ENCODE assay signal across 23 cellular contexts in the genomic region with DNA sequence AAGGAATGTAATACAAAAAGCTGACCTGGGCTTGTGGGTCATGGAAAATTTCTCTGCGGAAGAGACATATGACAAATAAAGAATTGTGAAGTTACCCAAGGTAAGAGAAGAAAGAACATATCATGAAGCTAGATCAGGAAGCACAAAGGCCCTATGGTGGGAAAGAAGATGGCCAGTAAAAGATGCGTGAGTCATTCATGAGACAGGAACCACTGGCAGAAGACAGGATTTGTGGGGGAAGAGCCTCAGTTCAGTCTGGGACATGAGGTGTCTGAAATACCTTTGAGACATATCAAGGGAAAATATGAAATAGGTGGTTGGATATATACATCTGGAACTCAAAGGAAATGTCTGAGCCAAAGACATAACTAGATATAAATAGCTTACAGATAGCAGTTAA. TPM values are rescaled to one million over a fixed set of nuclear protein-coding genes. Genes with fewer than 3 reads are reported as not detected.
DNase-seq lines count a peak whose midpoint lies in the region; ATAC-seq and FAIRE-seq lines count a peak whose summit lies in the region.
"Had no signal": no experiment of that assay in that cellular context is flagged by ENCODE, and none has a peak within 500 bp of the region (broad histone marks: within the 10 kb centered on the region; RNA-seq: fewer than 3 reads in every experiment).

No MANE protein-coding gene starts in this region.

- CTCF ChIA-PET in naive thymus-derived CD4-positive, alpha-beta T cell (lab: Charles Lee), result interaction anchor here (1.0 to 2.6 kb wide), 4 partner anchors 8 to 260 kb away, joined by 3 to 21 read pairs (median 4); no protein-coding TSS in a partner anchor

- FAIRE-seq in RCC 7860 (lab: Jason Lieb, UNC), result no peak
- FAIRE-seq: D721Med, H54, HepG2 had no signal

- H3K4me1 ChIP-seq in naive thymus-derived CD4-positive, alpha-beta T cell (ENCODE audit: control insufficient read depth in 2 of 2, insufficient read depth in 2 of 2, low read length in 2 of 2), result no peaks in the 10 kb centered on the region
- H3K4me1 ChIP-seq: Peyer's patch, SJCRH30 had no signal

- H3K9me3 Mint-ChIP-seq in naive thymus-derived CD4-positive, alpha-beta T cell, result peaks cover 0 to 2% (median 0%) of the 10 kb centered on the region in 11 donors
- H3K9me3 Mint-ChIP-seq: T-cell had no signal

- no peaks in the 10 kb centered on the region for H3K36me3 ChIP-seq in naive thymus-derived CD4-positive, alpha-beta T cell (ENCODE audit: control insufficient read depth in 2 of 3, insufficient read depth in 3 of 3, low read length in 3 of 3)
- H3K36me3 ChIP-seq: Peyer's patch, SJCRH30 had no signal

- intact Hi-C loops in naive thymus-derived CD4-positive, alpha-beta T cell (cut with micrococcal nuclease), result no loop called here
- intact Hi-C loops in posterior cingulate gyrus (cut with DNase I), result no loop called here

- H3K9me3 ChIP-seq in naive thymus-derived CD4-positive, alpha-beta T cell (ENCODE audit: control insufficient read depth in 2 of 3, low read length in 3 of 3), result no peaks in the 10 kb centered on the region
- H3K9me3 ChIP-seq: Peyer's patch, SJCRH30 had no signal

- peak; percentile 34 for DNase-seq in Daoy (ENCODE audit: low read depth)
- peak; percentile 50 for DNase-seq in HT1080 (ENCODE audit: low read depth)
- peak; percentile 20 for DNase-seq in RCC 7860 (ENCODE audit: low spot score)
- no peak for DNase-seq in naive thymus-derived CD4-positive, alpha-beta T cell
- DNase-seq in posterior cingulate gyrus, result no peak
- DNase-seq in activated CD8-positive, alpha-beta memory T cell treated with anti-CD3 and anti-CD28 coated beads, Interleukin-2, amount 50 U/mL, for 4 hours, result no peak
- DNase-seq: ACHN, AML-193, DMS53, KG1, NCI-H1048, NCI-H1417 treated with DMSO at 0.1 percent for 48 hours, NCI-H2029, NCI-H2227 treated with DMSO at 0.1 percent for 48 hours, NCI-H510A treated with DMSO at 0.1 percent for 48 hours, NCI-H748 treated with DMSO at 0.1 percent for 48 hours, Peyer's patch, SJCRH30, T-cell had no signal

- POLR2A ChIA-PET in naive thymus-derived CD4-positive, alpha-beta T cell (lab: Charles Lee), result interaction anchor here (0.5 kb wide), 1 partner anchor 22 kb away, joined by 4 read pairs; no protein-coding TSS in a partner anchor

- no peaks in the 10 kb centered on the region for H3K27me3 ChIP-seq in naive thymus-derived CD4-positive, alpha-beta T cell (ENCODE audit: control insufficient read depth in 2 of 2, insufficient read depth in 2 of 2, low read length in 2 of 2)
- H3K27me3 ChIP-seq: Peyer's patch had no signal

- no peak overlapping the region for H3K4me3 ChIP-seq in naive thymus-derived CD4-positive, alpha-beta T cell (ENCODE audit: low read length)
- H3K4me3 ChIP-seq: Peyer's patch, SJCRH30 had no signal

- H3K4me1 Mint-ChIP-seq in naive thymus-derived CD4-positive, alpha-beta T cell, result no peaks in the 10 kb centered on the region

- no peak overlapping the region for H3K27ac Mint-ChIP-seq in naive thymus-derived CD4-positive, alpha-beta T cell
- H3K27ac Mint-ChIP-seq: T-cell had no signal

- ATAC-seq in naive thymus-derived CD4-positive, alpha-beta T cell, result peak; percentile 34
- ATAC-seq in GM19467 (IDR thresholded peaks at IDR 0.05; ENCODE audit: unreplicated experiment), result no peak
- ATAC-seq: HepG2, T-cell had no signal

- no peaks in the 10 kb centered on the region for H3K36me3 Mint-ChIP-seq in naive thymus-derived CD4-positive, alpha-beta T cell
- H3K36me3 Mint-ChIP-seq: T-cell had no signal

- H3K4me3 Mint-ChIP-seq in naive thymus-derived CD4-positive, alpha-beta T cell, result no peak overlapping the region
- H3K4me3 Mint-ChIP-seq: T-cell had no signal

- no peak overlapping the region for H3K27ac ChIP-seq in naive thymus-derived CD4-positive, alpha-beta T cell (ENCODE audit: low read depth, low read length)
- H3K27ac ChIP-seq: Peyer's patch, SJCRH30 had no signal

- peaks cover 20 to 36% (median 24%) of the 10 kb centered on the region in 5 donors for H3K27me3 Mint-ChIP-seq in naive thymus-derived CD4-positive, alpha-beta T cell

RNA-seq across cellular contexts. Expression of gene AMPH, which starts 27.7 kb away (rescaled TPM):
- total RNA-seq in Daoy (2014; rRNA removed; shearing (Covaris generic)), result 14.0 and 27.8 TPM in 2 replicates
- total RNA-seq in HT1080 (2014; rRNA removed; shearing (Covaris generic)), result 1.3 and 2.3 TPM in 2 replicates
- polyA plus RNA-seq in HT1080 (2015; cell fraction: cytosol; rRNA removed), result 0.16 and 0.58 TPM in 2 replicates
- polyA plus RNA-seq in HT1080 (2015; cell fraction: nucleus; rRNA removed), result 0.37 and 0.46 TPM in 2 replicates
- not detected for total RNA-seq in naive thymus-derived CD4-positive, alpha-beta T cell
- polyA plus RNA-seq in naive thymus-derived CD4-positive, alpha-beta T cell, result under 1 TPM; 0.11 to 0.28 TPM
- total RNA-seq: HepG2, SJCRH30, T-cell had no signal
- polyA plus RNA-seq: HepG2 had no signal

Comparison
In these comparisons a context has a peak if more than half of its experiments do, and no peak if none do; other contexts are left out.
1. DNase-seq: peak in Daoy (single experiment), HT1080 (single experiment) and RCC 7860 (single experiment); none in naive thymus-derived CD4-positive, alpha-beta T cell (0 of 9), posterior cingulate gyrus (0 of 10) and activated CD8-positive, alpha-beta memory T cell treated with anti-CD3 and anti-CD28 coated beads, Interleukin-2, amount 50 U/mL, for 4 hours (single experiment).